18 cellular contexts compared by ENCODE assay signal in genomic region chr2:236765475-236765874, GRCh38.
DNase-seq lines count a peak whose midpoint lies in the region; ATAC-seq and TF ChIP-seq lines count a peak whose summit lies in the region.
"Had no signal": no experiment of that assay in that cellular context is flagged by ENCODE, and none has a peak within 500 bp of the region (broad histone marks: within the 10 kb centered on the region; RNA-seq: fewer than 3 reads in every experiment).

No MANE protein-coding gene starts in this region.

- H3K4me1 ChIP-seq in mammary epithelial cell (ENCODE audit: insufficient read depth, low read length) = peaks cover 44% of the 10 kb centered on the region
- no peaks in the 10 kb centered on the region for H3K4me1 ChIP-seq in breast epithelium
- H3K4me1 ChIP-seq in mesodermal cell (ENCODE audit: control insufficient read depth, insufficient read depth, low read length, poor library complexity, severe bottlenecking) = peaks cover 16% of the 10 kb centered on the region
- H3K4me1 ChIP-seq in heart right ventricle = no peaks in the 10 kb centered on the region

- no peak overlapping the region for H3K4me2 ChIP-seq in mammary epithelial cell (ENCODE audit: insufficient read depth, low read depth, low read length)
- H3K4me2 ChIP-seq: BLaER1 had no signal

- H3K27ac ChIP-seq in mammary epithelial cell (ENCODE audit: insufficient read depth, low read depth, low read length) (no peak overlapping the region), breast epithelium (no peak overlapping the region), WERI-Rb-1 (no peak overlapping the region), mesodermal cell (ENCODE audit: low read depth, low read length, severe bottlenecking) (peak overlapping the region; percentile 42), heart right ventricle (no peak overlapping the region)
- H3K27ac ChIP-seq: BLaER1, SJSA1 had no signal

- H3K9me3 Mint-ChIP-seq in type B pancreatic cell = peaks cover 10% of the 10 kb centered on the region
- H3K9me3 Mint-ChIP-seq: CD8-positive, alpha-beta T cell had no signal

- dilution Hi-C loops in mammary epithelial cell (cut with HindIII; ENCODE audit: low sequenced_read_pairs) = no loop called here

- H3K27me3 ChIP-seq in mammary epithelial cell (ENCODE audit: insufficient read depth, low read length) = no peaks in the 10 kb centered on the region
- H3K27me3 ChIP-seq in breast epithelium = no peaks in the 10 kb centered on the region
- H3K27me3 ChIP-seq in WERI-Rb-1 (ENCODE audit: insufficient read depth, low read depth, severe bottlenecking) = no peaks in the 10 kb centered on the region
- no peaks in the 10 kb centered on the region for H3K27me3 ChIP-seq in heart right ventricle
- H3K27me3 ChIP-seq: BLaER1, SJSA1 had no signal

- H3K4me3 ChIP-seq in mammary epithelial cell (replicated peaks in 1 of 3; ENCODE audit: insufficient read depth in 1 of 3, low read depth in 2 of 3, low read length in 3 of 3) (no peak overlapping the region), breast epithelium (no peak overlapping the region), WERI-Rb-1 (ENCODE audit: low read depth, low read length) (no peak overlapping the region), mesodermal cell (ENCODE audit: extremely low read depth, insufficient read depth, low read length, poor library complexity, severe bottlenecking) (no peak overlapping the region), heart right ventricle (no peak overlapping the region)
- H3K4me3 ChIP-seq: BLaER1, SJSA1 had no signal

- BruUV-seq in mammary epithelial cell (replicated peaks; lab: Mats Ljungman, UMichigan) = no TSS peak

- DNase-seq in mammary epithelial cell (no peak), breast epithelium (ENCODE audit: low spot score in 2 of 2) (no peak), WERI-Rb-1 (peak; percentile 68), type B pancreatic cell (ENCODE audit: extremely low spot score, unreplicated experiment) (no peak), NCI-H774 (lab: John Stamatoyannopoulos, UW) (no peak), NCI-H187 (lab: John Stamatoyannopoulos, UW) (no peak), heart right ventricle (no peak)
- DNase-seq: CD8-positive, alpha-beta T cell; GOT3; KG1; NCI-H1048; NCI-H1436 treated with DMSO at 0.1 percent for 48 hours; NCI-H2081; NCI-H510A treated with DMSO at 0.1 percent for 48 hours had no signal

- H3K79me2 ChIP-seq in mammary epithelial cell (ENCODE audit: insufficient read depth, low read length) = no peaks in the 10 kb centered on the region

- no peak overlapping the region for H3K27ac Mint-ChIP-seq in type B pancreatic cell
- H3K27ac Mint-ChIP-seq: CD8-positive, alpha-beta T cell had no signal

- peak overlapping the region; percentile 32 for H3K4me3 Mint-ChIP-seq in type B pancreatic cell
- H3K4me3 Mint-ChIP-seq: CD8-positive, alpha-beta T cell had no signal

- peak overlapping the region; percentile 33 for H2AFZ ChIP-seq in mammary epithelial cell (ENCODE audit: low read depth, low read length)

- ATAC-seq in heart right ventricle = no peak
- ATAC-seq: CD8-positive, alpha-beta T cell; HepG2 had no signal

- no peaks in the 10 kb centered on the region for H4K20me1 ChIP-seq in mammary epithelial cell (ENCODE audit: insufficient read depth, low read length)
- H4K20me1 ChIP-seq: BLaER1 had no signal

- in situ Hi-C loops in mammary epithelial cell (cut with MboI; ENCODE audit: low sequenced_read_pairs in 2 of 2) = no loop called here

- H3K4me1 Mint-ChIP-seq in type B pancreatic cell (ENCODE audit: unreplicated experiment) = peaks cover 22% of the 10 kb centered on the region

- H3K36me3 Mint-ChIP-seq in type B pancreatic cell = peaks cover 3% of the 10 kb centered on the region
- H3K36me3 Mint-ChIP-seq: CD8-positive, alpha-beta T cell had no signal

- no peaks in the 10 kb centered on the region for H3K9me3 ChIP-seq in mammary epithelial cell (replicated peaks; ENCODE audit: insufficient read depth, low read length)
- no peaks in the 10 kb centered on the region for H3K9me3 ChIP-seq in breast epithelium
- peaks cover 8% of the 10 kb centered on the region for H3K9me3 ChIP-seq in WERI-Rb-1 (ENCODE audit: severe bottlenecking)
- H3K9me3 ChIP-seq in mesodermal cell (ENCODE audit: control insufficient read depth, low read length) = peaks cover 14% of the 10 kb centered on the region
- H3K9me3 ChIP-seq in heart right ventricle = peaks cover 0 to 10% (median 0%) of the 10 kb centered on the region in 11 donors
- H3K9me3 ChIP-seq: SJSA1 had no signal

- no peak overlapping the region for H3K9ac ChIP-seq in mammary epithelial cell (ENCODE audit: insufficient read depth, low read length)
- H3K9ac ChIP-seq: BLaER1 had no signal

- TF ChIP-seq CTCF in mammary epithelial cell (conservative IDR thresholded peaks at IDR 0.05 in 1 of 2, IDR thresholded peaks at IDR 0.05 in 1 of 2; ENCODE audit: extremely low read depth in 1 of 2, insufficient read depth in 1 of 2, low read depth in 1 of 2, low read length in 2 of 2) (no peak), breast epithelium (IDR thresholded peaks at IDR 0.05) (no peak), WERI-Rb-1 (IDR thresholded peaks at IDR 0.05; ENCODE audit: low read depth, low read length) (no peak), type B pancreatic cell (conservative IDR thresholded peaks at IDR 0.05) (no peak), heart right ventricle (IDR thresholded peaks at IDR 0.05) (no peak)

- CTCF ChIA-PET in mammary epithelial cell (lab: Charles Lee; ENCODE audit: low non-redundant PET) = no interaction called here

- 81% methylated on average over 2 of the region's 3 CpGs for WGBS in mammary epithelial cell (ENCODE audit: low coverage, missing lambda C conversion rate)
- WGBS in mesodermal cell (ENCODE audit: insufficient coverage in 2 of 2), 2 experiments = 79 to 92% methylated on average over 3 of the region's 3 CpGs
- 84% methylated on average over 3 of the region's 3 CpGs for WGBS in heart right ventricle, 2 donors

- H3K36me3 ChIP-seq in mammary epithelial cell (ENCODE audit: insufficient read depth, low read length) (no peaks in the 10 kb centered on the region), breast epithelium (no peaks in the 10 kb centered on the region), WERI-Rb-1 (no peaks in the 10 kb centered on the region), mesodermal cell (ENCODE audit: control insufficient read depth, insufficient read depth, low read length) (no peaks in the 10 kb centered on the region), heart right ventricle (no peaks in the 10 kb centered on the region)
- H3K36me3 ChIP-seq: BLaER1, SJSA1 had no signal

- TF ChIP-seq POLR2A in breast epithelium (IDR thresholded peaks at IDR 0.05) = no peak

- H3K27me3 Mint-ChIP-seq in type B pancreatic cell = peaks cover 4% of the 10 kb centered on the region

- intact Hi-C loops in mammary epithelial cell (cut with micrococcal nuclease) (no loop called here), breast epithelium (cut with DNase I; ENCODE audit: low total_unique reads) (no loop called here), heart right ventricle (cut with DNase I) (no loop called here)
